Comparison of ENCODE assay signal across 1 cellular context in the genomic region with DNA sequence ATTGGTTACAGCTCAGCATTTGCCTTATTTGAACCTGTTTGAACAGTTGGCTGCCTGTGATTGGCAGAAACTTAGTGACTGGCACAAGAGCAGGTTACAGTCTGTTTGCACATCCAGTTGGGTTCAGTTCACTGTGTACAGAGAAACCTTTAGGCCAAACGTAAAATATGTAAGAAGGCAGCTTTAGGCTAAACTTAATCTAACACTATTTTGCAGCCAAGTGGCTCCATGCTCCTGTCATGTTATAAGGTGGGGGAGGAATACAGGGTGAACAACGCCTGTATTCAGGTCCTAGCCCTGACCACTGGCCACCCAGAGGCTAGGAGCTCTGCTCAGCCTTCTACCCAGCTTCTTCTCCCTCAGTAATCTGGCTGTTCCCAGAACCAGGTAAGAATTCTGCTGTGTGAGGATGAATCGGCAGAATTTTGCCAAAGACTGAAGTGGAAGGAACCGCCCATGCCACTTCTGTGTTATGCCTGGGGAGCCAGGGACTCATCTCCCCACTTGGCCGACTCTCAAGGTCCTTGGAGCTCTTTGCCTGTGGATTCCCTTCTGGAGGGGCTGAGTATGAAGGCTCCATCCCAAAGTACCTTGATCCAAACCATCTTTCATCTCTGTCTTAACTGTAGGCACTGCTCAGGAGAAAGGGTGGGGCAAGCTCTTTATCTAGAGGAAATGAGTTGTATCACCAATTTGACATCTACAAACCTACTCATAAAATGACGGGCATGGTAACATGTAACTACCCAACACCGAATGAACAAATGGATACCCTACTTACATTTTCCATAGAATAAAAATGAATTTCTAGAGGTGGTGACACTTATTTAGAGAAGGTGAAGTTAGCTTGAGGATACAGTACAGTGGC.
A peak's percentile ranks its signal among the peaks of the same experiment; 100 is the strongest.
TF ChIP-seq lines count a peak whose summit lies in the region.

No MANE protein-coding gene starts in this region.

TF ChIP-seq in K562, 482 proteins besides CTCF, POLR2A, EP300 and RAD21 (continued from another document):
- TF ChIP-seq ZBTB40 (IDR thresholded peaks at IDR 0.05): peak; percentile 39; the same call in 1 of the 2 replicates
- no peak for TF ChIP-seq ZBTB40 (CRISPR knock-in tag; IDR thresholded peaks at IDR 0.05)
- TF ChIP-seq SIRT6 (IDR thresholded peaks at IDR 0.05; ENCODE audit: low read depth, low read length): no peak
- TF ChIP-seq MTA2 (IDR thresholded peaks at IDR 0.05; ENCODE audit: low read depth): no peak
- TF ChIP-seq, protein P1, sequence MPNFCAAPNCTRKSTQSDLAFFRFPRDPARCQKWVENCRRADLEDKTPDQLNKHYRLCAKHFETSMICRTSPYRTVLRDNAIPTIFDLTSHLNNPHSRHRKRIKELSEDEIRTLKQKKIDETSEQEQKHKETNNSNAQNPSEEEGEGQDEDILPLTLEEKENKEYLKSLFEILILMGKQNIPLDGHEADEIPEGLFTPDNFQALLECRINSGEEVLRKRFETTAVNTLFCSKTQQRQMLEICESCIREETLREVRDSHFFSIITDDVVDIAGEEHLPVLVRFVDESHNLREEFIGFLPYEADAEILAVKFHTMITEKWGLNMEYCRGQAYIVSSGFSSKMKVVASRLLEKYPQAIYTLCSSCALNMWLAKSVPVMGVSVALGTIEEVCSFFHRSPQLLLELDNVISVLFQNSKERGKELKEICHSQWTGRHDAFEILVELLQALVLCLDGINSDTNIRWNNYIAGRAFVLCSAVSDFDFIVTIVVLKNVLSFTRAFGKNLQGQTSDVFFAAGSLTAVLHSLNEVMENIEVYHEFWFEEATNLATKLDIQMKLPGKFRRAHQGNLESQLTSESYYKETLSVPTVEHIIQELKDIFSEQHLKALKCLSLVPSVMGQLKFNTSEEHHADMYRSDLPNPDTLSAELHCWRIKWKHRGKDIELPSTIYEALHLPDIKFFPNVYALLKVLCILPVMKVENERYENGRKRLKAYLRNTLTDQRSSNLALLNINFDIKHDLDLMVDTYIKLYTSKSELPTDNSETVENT (CRISPR knock-in tag; IDR thresholded peaks at IDR 0.05): no peak
- TF ChIP-seq MAFF (IDR thresholded peaks at IDR 0.05; ENCODE audit: low read length): peak; percentile 98
- TF ChIP-seq SRSF9 (IDR thresholded peaks at IDR 0.05; ENCODE audit: borderline replicate concordance, low read depth, low read length): no peak
- no peak for TF ChIP-seq MYNN (IDR thresholded peaks at IDR 0.05)
- TF ChIP-seq MYNN (CRISPR knock-in tag; IDR thresholded peaks at IDR 0.05): no peak
- TF ChIP-seq ELK1 (CRISPR knock-in tag; IDR thresholded peaks at IDR 0.05): no peak
- TF ChIP-seq NRF1 (conservative IDR thresholded peaks at IDR 0.05 in 1 of 2, IDR thresholded peaks at IDR 0.05 in 1 of 2): peak in 1 of 2 experiments; percentile 17; a peak in 1 of 4 replicates
- no peak for TF ChIP-seq POLR3G (IDR thresholded peaks at IDR 0.05; ENCODE audit: extremely low read depth, insufficient read length, insufficient replicate concordance)
- no peak for TF ChIP-seq NBN (IDR thresholded peaks at IDR 0.05; ENCODE audit: low read depth)
- TF ChIP-seq ZNF655 (CRISPR knock-in tag; IDR thresholded peaks at IDR 0.05): no peak
- peak; percentile 27 for TF ChIP-seq SMAD1 (IDR thresholded peaks at IDR 0.05; ENCODE audit: low read depth, low read length, partially characterized antibody)
- no peak for TF ChIP-seq NCOA4 (IDR thresholded peaks at IDR 0.05; ENCODE audit: partially characterized antibody)
- no peak for TF ChIP-seq ZNF239 (CRISPR knock-in tag; IDR thresholded peaks at IDR 0.05)
- TF ChIP-seq MEF2D (tag; conservative IDR thresholded peaks at IDR 0.05; ENCODE audit: low read depth): peak; percentile 72
- peak; percentile 83 for TF ChIP-seq ZNF644 (tag; IDR thresholded peaks at IDR 0.05; ENCODE audit: low read depth)
- TF ChIP-seq MEF2A (IDR thresholded peaks at IDR 0.05; ENCODE audit: control insufficient read depth, low read depth, low read length): no peak
- TF ChIP-seq, protein P2, sequence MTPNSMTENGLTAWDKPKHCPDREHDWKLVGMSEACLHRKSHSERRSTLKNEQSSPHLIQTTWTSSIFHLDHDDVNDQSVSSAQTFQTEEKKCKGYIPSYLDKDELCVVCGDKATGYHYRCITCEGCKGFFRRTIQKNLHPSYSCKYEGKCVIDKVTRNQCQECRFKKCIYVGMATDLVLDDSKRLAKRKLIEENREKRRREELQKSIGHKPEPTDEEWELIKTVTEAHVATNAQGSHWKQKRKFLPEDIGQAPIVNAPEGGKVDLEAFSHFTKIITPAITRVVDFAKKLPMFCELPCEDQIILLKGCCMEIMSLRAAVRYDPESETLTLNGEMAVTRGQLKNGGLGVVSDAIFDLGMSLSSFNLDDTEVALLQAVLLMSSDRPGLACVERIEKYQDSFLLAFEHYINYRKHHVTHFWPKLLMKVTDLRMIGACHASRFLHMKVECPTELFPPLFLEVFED (CRISPR knock-in tag; conservative IDR thresholded peaks at IDR 0.05): no peak
- no peak for TF ChIP-seq ZFPM2 (CRISPR knock-in tag; IDR thresholded peaks at IDR 0.05)
- TF ChIP-seq, protein P3, sequence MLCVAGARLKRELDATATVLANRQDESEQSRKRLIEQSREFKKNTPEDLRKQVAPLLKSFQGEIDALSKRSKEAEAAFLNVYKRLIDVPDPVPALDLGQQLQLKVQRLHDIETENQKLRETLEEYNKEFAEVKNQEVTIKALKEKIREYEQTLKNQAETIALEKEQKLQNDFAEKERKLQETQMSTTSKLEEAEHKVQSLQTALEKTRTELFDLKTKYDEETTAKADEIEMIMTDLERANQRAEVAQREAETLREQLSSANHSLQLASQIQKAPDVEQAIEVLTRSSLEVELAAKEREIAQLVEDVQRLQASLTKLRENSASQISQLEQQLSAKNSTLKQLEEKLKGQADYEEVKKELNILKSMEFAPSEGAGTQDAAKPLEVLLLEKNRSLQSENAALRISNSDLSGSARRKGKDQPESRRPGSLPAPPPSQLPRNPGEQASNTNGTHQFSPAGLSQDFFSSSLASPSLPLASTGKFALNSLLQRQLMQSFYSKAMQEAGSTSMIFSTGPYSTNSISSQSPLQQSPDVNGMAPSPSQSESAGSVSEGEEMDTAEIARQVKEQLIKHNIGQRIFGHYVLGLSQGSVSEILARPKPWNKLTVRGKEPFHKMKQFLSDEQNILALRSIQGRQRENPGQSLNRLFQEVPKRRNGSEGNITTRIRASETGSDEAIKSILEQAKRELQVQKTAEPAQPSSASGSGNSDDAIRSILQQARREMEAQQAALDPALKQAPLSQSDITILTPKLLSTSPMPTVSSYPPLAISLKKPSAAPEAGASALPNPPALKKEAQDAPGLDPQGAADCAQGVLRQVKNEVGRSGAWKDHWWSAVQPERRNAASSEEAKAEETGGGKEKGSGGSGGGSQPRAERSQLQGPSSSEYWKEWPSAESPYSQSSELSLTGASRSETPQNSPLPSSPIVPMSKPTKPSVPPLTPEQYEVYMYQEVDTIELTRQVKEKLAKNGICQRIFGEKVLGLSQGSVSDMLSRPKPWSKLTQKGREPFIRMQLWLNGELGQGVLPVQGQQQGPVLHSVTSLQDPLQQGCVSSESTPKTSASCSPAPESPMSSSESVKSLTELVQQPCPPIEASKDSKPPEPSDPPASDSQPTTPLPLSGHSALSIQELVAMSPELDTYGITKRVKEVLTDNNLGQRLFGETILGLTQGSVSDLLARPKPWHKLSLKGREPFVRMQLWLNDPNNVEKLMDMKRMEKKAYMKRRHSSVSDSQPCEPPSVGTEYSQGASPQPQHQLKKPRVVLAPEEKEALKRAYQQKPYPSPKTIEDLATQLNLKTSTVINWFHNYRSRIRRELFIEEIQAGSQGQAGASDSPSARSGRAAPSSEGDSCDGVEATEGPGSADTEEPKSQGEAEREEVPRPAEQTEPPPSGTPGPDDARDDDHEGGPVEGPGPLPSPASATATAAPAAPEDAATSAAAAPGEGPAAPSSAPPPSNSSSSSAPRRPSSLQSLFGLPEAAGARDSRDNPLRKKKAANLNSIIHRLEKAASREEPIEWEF (CRISPR knock-in tag; IDR thresholded peaks at IDR 0.05): peak; percentile 51; the same call in 1 of the 2 replicates
- no peak for TF ChIP-seq SREBF2 (CRISPR knock-in tag; IDR thresholded peaks at IDR 0.05)
- no peak for TF ChIP-seq ZNF165 (CRISPR knock-in tag; IDR thresholded peaks at IDR 0.05; ENCODE audit: borderline replicate concordance)
- TF ChIP-seq NFRKB (IDR thresholded peaks at IDR 0.05; ENCODE audit: low read depth): peak; percentile 96
- no peak for TF ChIP-seq ZFP30 (CRISPR knock-in tag; IDR thresholded peaks at IDR 0.05; ENCODE audit: borderline replicate concordance)
- no peak for TF ChIP-seq CHD2 (IDR thresholded peaks at IDR 0.05; ENCODE audit: low read depth, low read length)
- TF ChIP-seq, protein P4, sequence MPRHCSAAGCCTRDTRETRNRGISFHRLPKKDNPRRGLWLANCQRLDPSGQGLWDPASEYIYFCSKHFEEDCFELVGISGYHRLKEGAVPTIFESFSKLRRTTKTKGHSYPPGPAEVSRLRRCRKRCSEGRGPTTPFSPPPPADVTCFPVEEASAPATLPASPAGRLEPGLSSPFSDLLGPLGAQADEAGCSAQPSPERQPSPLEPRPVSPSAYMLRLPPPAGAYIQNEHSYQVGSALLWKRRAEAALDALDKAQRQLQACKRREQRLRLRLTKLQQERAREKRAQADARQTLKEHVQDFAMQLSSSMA (CRISPR knock-in tag; IDR thresholded peaks at IDR 0.05): no peak
